8 cellular contexts compared by ENCODE assay signal in the genomic region with DNA sequence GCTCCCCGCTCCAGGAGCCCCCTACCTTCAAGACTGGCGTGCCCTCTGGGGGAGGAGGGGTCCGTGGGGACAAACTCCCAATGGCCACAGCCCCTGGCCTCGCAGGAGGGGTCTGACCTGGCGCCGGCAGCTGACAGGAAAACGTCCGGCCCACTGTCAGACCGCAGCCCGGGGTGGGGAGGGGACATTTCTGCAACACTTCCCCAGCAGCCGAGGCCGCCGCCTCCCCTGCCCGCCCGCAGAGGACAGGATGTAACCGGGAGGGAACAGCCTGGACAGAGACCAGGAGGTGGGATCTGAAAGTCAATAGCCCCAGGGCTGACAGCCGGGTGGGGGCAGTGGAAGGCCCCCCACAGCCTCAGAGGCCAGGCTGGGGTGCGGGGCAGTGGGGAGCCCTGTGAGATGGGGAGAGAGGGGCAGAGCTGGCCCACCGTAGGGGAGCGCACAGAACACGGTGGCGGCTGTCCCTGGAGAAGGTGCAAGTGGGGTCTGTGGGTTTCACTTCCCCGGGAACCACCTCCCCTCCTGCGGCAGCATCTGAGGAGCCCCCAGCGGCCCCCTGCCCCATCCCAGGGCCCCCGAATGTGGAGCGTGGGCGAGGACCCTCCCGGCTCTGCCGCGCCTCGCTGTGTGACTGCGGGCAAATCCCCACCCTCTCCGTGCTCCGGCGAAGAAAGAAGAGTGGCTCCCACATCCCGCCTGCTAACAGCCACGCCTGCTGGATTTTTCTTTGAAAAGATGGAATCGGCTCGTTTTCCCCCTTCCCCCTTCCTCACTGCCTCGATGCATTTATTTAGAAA. TPM values are rescaled to one million over a fixed set of nuclear protein-coding genes. Genes with fewer than 3 reads are reported as not detected.
DNase-seq lines count a peak whose midpoint lies in the region; ATAC-seq and TF ChIP-seq lines count a peak whose summit lies in the region.

A gene with protein sequence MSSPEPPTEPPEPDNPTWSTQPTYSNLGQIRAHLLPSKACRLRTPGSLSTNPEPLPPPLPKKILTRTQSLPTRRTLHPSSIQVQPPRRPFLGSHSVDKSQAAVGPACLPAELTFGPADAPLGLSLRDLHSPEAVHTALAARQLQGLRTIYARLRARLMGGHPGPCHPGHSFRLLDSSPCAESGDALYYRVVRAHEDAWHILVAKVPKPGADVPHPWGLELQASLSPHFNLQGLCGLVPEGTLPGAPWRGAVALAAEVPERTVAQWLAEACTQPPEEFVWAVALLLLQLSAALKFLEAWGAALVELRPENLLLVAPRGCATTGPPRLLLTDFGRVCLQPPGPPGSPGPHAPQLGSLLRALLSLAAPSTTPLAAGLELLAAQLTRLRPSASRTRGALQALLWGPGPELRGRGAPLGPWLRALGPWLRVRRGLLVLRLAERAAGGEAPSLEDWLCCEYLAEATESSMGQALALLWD (minus strand): TSS at position 114 of the 800 bp plus-strand sequence. CDS start 1,244 bp downstream, outside the sequence.

- H3K4me3 ChIP-seq in coronary artery, result peak within 1 kb of the TSS; percentile 65
- H3K4me3 ChIP-seq in lung, result peak within 1 kb of the TSS; percentile 14
- H3K4me3 ChIP-seq in thoracic aorta, result peak within 1 kb of the TSS; percentile 58

- H3K27me3 ChIP-seq in lung (ENCODE audit: control insufficient read depth, insufficient read depth) (no peaks in the 10 kb centered on the region), thoracic aorta (replicated peaks; ENCODE audit: insufficient read depth) (no peaks in the 10 kb centered on the region)

- H3K9me3 ChIP-seq in lung (ENCODE audit: control insufficient read depth in 2 of 2, insufficient read depth in 1 of 2, low read length in 1 of 2) (no peaks in the 10 kb centered on the region), thoracic aorta (no peaks in the 10 kb centered on the region)

- peak; percentile 62 for DNase-seq in EL
- DNase-seq in MV-4-11 (lab: John Stamatoyannopoulos, UW), result peak; percentile 81
- DNase-seq in coronary artery (ENCODE audit: low spot score), result no peak
- peak; percentile 82 for DNase-seq in lung (ENCODE audit: low spot score)
- DNase-seq in thoracic aorta (ENCODE audit: low spot score), result no peak

- peaks cover 0 to under 1% of the 10 kb centered on the region in 2 donors for H3K36me3 ChIP-seq in lung (ENCODE audit: control insufficient read depth in 2 of 2, insufficient read depth in 2 of 2, low read length in 2 of 2)
- no peaks in the 10 kb centered on the region for H3K36me3 ChIP-seq in thoracic aorta

- 7% methylated on average over 36 to 41 of the region's 41 CpGs for WGBS in lung, 2 donors

- H3K4me1 ChIP-seq in lung (ENCODE audit: control insufficient read depth in 2 of 2, insufficient read depth in 2 of 2, low read length in 2 of 2) (peaks cover 0 to 3% of the 10 kb centered on the region in 2 donors), thoracic aorta (ENCODE audit: control insufficient read depth in 1 of 2, low read depth in 2 of 2) (peaks cover 0 to 12% of the 10 kb centered on the region in 2 donors)

- ATAC-seq in lung (ENCODE audit: insufficient read depth, low FRiP score) (peak; percentile 84), thoracic aorta (ENCODE audit: insufficient number of reproducible peaks, low FRiP score, low read depth) (no peak), HG03439 (IDR thresholded peaks at IDR 0.05; ENCODE audit: unreplicated experiment) (no peak), HG03565 (IDR thresholded peaks at IDR 0.05; ENCODE audit: unreplicated experiment) (no peak), HG02571 (IDR thresholded peaks at IDR 0.05; ENCODE audit: unreplicated experiment) (no peak)

- H3K27ac ChIP-seq in coronary artery (peak within 1 kb of the TSS in 1 of 2 donors; percentile 68), lung (ENCODE audit: low read depth in 1 of 2, low read length in 1 of 2) (peak within 1 kb of the TSS in 1 of 2 donors; percentile 71), thoracic aorta (no peak within 1 kb of the TSS)

- TF ChIP-seq CTCF in coronary artery (IDR thresholded peaks at IDR 0.05), result no peak
- no peak for TF ChIP-seq CTCF in lung (IDR thresholded peaks at IDR 0.05; ENCODE audit: control extremely low read depth, extremely low read depth)
- TF ChIP-seq CTCF in thoracic aorta (IDR thresholded peaks at IDR 0.05), result no peak

RNA-seq across cellular contexts. Expression of the gene that starts here (rescaled TPM):
- total RNA-seq in lung (1 to 10 TPM in 1 of 2 donors, under 1 TPM in 1; 0.31 to 6.7 TPM), thoracic aorta (1 to 10 TPM; 1.2 to 3.0 TPM)
- polyA plus RNA-seq in lung, result 1 to 10 TPM in 1 of 2 donors, under 1 TPM in 1; 0.81 to 7.4 TPM

Comparison
In these comparisons a context has a peak if more than half of its experiments do, and no peak if none do; other contexts are left out.
1. DNase-seq: peak in EL (single experiment), MV-4-11 (single experiment) and lung (single experiment); none in coronary artery (single experiment) and thoracic aorta (single experiment).
2. H3K4me3 ChIP-seq: peak in every context shown above with its lines; median percentile 65 in coronary artery; 58 in thoracic aorta; 14 in lung.